12 cellular contexts compared by ENCODE assay signal in genomic region chr1:94929351-94929814, GRCh38. TPM values are rescaled to one million over a fixed set of nuclear protein-coding genes. Genes with fewer than 3 reads are reported as not detected.
DNase-seq lines count a peak whose midpoint lies in the region; TF ChIP-seq lines count a peak whose summit lies in the region.
"Had no signal": no experiment of that assay in that cellular context is flagged by ENCODE, and none has a peak within 500 bp of the region (broad histone marks: within the 10 kb centered on the region; RNA-seq: fewer than 3 reads in every experiment).

No MANE protein-coding gene starts in this region.

- TF ChIP-seq CTCF in AG04450 (IDR thresholded peaks at IDR 0.05; ENCODE audit: low read depth, low read length) (no peak), hepatocyte (IDR thresholded peaks at IDR 0.05; ENCODE audit: poor library complexity) (no peak)

- peaks cover 45% of the 10 kb centered on the region for H3K4me1 ChIP-seq in SJSA1 (replicated peaks)
- H3K4me1 ChIP-seq in hepatocyte (ENCODE audit: insufficient read depth): peaks cover 15% of the 10 kb centered on the region

- WGBS in hepatocyte (ENCODE audit: low lambda C conversion rate, missing lambda C conversion rate): 77% methylated on average over 7 of the region's 7 CpGs

- CTCF ChIA-PET in AG04450 (lab: Charles Lee): no interaction called here

- H3K9me3 ChIP-seq in AG04450 (ENCODE audit: control insufficient read depth, insufficient read depth, low read length) (no peaks in the 10 kb centered on the region), SJSA1 (replicated peaks) (no peaks in the 10 kb centered on the region; the same call in 1 of the 2 replicates), hepatocyte (ENCODE audit: low read depth) (no peaks in the 10 kb centered on the region)

- peaks cover 11% of the 10 kb centered on the region for H4K20me1 ChIP-seq in hepatocyte (ENCODE audit: insufficient read depth, poor library complexity, severe bottlenecking)

- POLR2A ChIA-PET in AG04450 (lab: Yijun Ruan, JAX): no interaction called here

- DNase-seq in AG04450 (ENCODE audit: low read depth, low spot score) (no peak), SJSA1 (ENCODE audit: low read depth in 1 of 2, low spot score in 2 of 2) (no peak), hepatocyte (ENCODE audit: low spot score) (no peak), pons (ENCODE audit: low spot score) (peak; percentile 31), amniotic stem cell (lab: John Stamatoyannopoulos, UW) (no peak), GF-D8 (lab: John Stamatoyannopoulos, UW) (no peak), cortex of kidney (lab: John Stamatoyannopoulos, UW) (no peak), C1 segment of cervical spinal cord (lab: John Stamatoyannopoulos, UW) (no peak)
- DNase-seq: activated CD8-positive, alpha-beta T cell treated with anti-CD3 and anti-CD28 coated beads for 36 hours; NCI-H345 had no signal

- peak overlapping the region; percentile 87 for H3K4me2 ChIP-seq in hepatocyte
- H3K4me2 ChIP-seq: KMS-11 had no signal

- H3K27me3 ChIP-seq in AG04450 (ENCODE audit: control insufficient read depth, insufficient read depth, low read length) (no peaks in the 10 kb centered on the region), SJSA1 (replicated peaks) (no peaks in the 10 kb centered on the region), hepatocyte (no peaks in the 10 kb centered on the region)

- peak overlapping the region; percentile 17 for H3K4me3 ChIP-seq in AG04450 (ENCODE audit: low read depth, low read length)
- H3K4me3 ChIP-seq in SJSA1: 0 out of 2 replicates have a peak overlapping the region, but pooled peaks have one; percentile 1
- H3K4me3 ChIP-seq in hepatocyte: peak overlapping the region; percentile 17
- H3K4me3 ChIP-seq: GM12878 had no signal

- peaks cover 61% of the 10 kb centered on the region for H3K79me2 ChIP-seq in hepatocyte

- no peak overlapping the region for H2AFZ ChIP-seq in hepatocyte

- H3K27ac ChIP-seq in AG04450 (ENCODE audit: low read depth, low read length) (no peak overlapping the region), SJSA1 (peak overlapping the region; percentile 5), hepatocyte (no peak overlapping the region)
- H3K27ac ChIP-seq: KMS-11 had no signal

- H3K36me3 ChIP-seq in SJSA1 (peaks cover 24% of the 10 kb centered on the region), hepatocyte (replicated peaks; ENCODE audit: insufficient read depth, low read depth) (no peaks in the 10 kb centered on the region)

- H3K9me2 ChIP-seq in hepatocyte (replicated peaks; ENCODE audit: insufficient read depth): no peaks in the 10 kb centered on the region

RNA-seq across cellular contexts. Expression of gene CNN3, which starts 2.5 kb away (rescaled TPM):
- 374 and 438 TPM in 2 replicates for polyA plus RNA-seq in AG04450 (2011; rRNA removed)
- 307 and 327 TPM in 2 replicates for polyA minus RNA-seq in AG04450 (2011; rRNA and poly(A)+ RNA removed)
- total RNA-seq in SJSA1 (2014; rRNA removed; shearing (Covaris generic)): 543 and 602 TPM in 2 replicates
- total RNA-seq in hepatocyte: 255 and 256 TPM in 2 replicates
- polyA plus RNA-seq in hepatocyte: 416 and 420 TPM in 2 replicates
